31 cellular contexts compared by ENCODE assay signal in the genomic region with DNA sequence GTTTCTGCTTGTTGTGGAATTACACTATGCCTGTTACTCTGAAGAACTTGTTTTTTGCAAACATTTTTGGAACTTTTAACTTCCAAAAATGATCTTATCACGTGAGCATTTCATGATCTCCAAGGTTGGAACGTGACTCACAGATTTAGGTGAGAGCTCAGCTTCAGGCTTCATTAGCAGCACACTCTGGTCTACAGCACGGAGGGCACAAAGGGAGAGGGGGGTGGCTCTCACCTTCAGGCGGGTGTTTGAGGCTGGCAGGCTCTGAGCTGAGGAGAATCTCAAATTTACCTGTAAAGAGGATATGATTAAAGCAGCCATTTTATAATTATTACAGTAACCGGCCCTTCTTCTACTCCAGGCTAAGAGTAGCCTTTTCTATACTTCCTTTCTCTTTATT. TPM values are rescaled to one million over a fixed set of nuclear protein-coding genes. Genes with fewer than 3 reads are reported as not detected.
"Had no signal": no experiment of that assay in that cellular context is flagged by ENCODE, and none has a peak within 500 bp of the region (broad histone marks: within the 10 kb centered on the region; RNA-seq: fewer than 3 reads in every experiment).

No MANE protein-coding gene starts in this region.

- ATAC-seq: activated CD8-positive, alpha-beta T cell treated with anti-CD3 and anti-CD28 coated beads for 36 hours; activated naive CD4-positive, alpha-beta T cell treated with anti-CD3 and anti-CD28 coated beads, Interleukin-2, amount 50 U/mL, for 72 hours; activated naive CD8-positive, alpha-beta T cell treated with anti-CD3 and anti-CD28 coated beads, Interleukin-2, amount 50 U/mL, for 24 hours; activated T-cell treated with anti-CD3 and anti-CD28 coated beads, Interleukin-2, amount 50 U/mL, for 72 hours; body of pancreas; K562; Panc1; Right ventricle myocardium inferior; T-cell had no signal

- H3K27me3 ChIP-seq: ascending aorta, body of pancreas had no signal

- DNase-seq: activated CD4-positive, alpha-beta T cell treated with anti-CD3 and anti-CD28 coated beads for 4 hours; activated CD8-positive, alpha-beta memory T cell treated with anti-CD3 and anti-CD28 coated beads, Interleukin-2, amount 50 U/mL, for 4 hours; activated CD8-positive, alpha-beta T cell treated with anti-CD3 and anti-CD28 coated beads for 36 hours; activated gamma-delta T cell treated with Interleukin-2 at 50 U/mL for 16 hours; activated naive CD8-positive, alpha-beta T cell treated with anti-CD3 and anti-CD28 coated beads, Interleukin-2, amount 50 U/mL, for 24 hours; activated T-cell treated with anti-CD3 and anti-CD28 coated beads, Interleukin-2, amount 50 U/mL, for 72 hours; amniotic stem cell; body of pancreas; central memory CD4-positive, alpha-beta T cell; Karpas-422; NCI-H1417; NCI-H1694; NCI-H2029 treated with DMSO at 0.1 percent for 48 hours; NCI-H2171; NCI-H2227 treated with DMSO at 0.1 percent for 48 hours; NCI-H526 treated with DMSO at 0.1 percent for 48 hours; NCI-H82; OCI-M1; RPMI8226; T-cell; T-helper 2 cell had no signal

- H3K4me1 ChIP-seq: ascending aorta, body of pancreas had no signal

- H3K4me3 ChIP-seq: ascending aorta, body of pancreas, K562, SK-N-MC had no signal

- H3K27ac ChIP-seq: ascending aorta, body of pancreas, SK-N-MC, VCaP had no signal

- H3K36me3 ChIP-seq: ascending aorta had no signal

- H3K9me3 ChIP-seq: ascending aorta had no signal

RNA-seq across cellular contexts. Expression of gene PZP, which starts 45.3 kb away (rescaled TPM):
- total RNA-seq: activated CD8-positive, alpha-beta T cell treated with anti-CD3 and anti-CD28 coated beads for 36 hours; activated naive CD4-positive, alpha-beta T cell treated with anti-CD3 and anti-CD28 coated beads, Interleukin-2, amount 50 U/mL, for 72 hours; activated T-cell treated with anti-CD3 and anti-CD28 coated beads, Interleukin-2, amount 50 U/mL, for 72 hours; activated T-helper 2 cell treated with anti-CD3 and anti-CD28 coated beads, Interferon-gamma antibody, Interleukin-2, Interleukin-4, amounts not matched to agents 10 μg/mL and 5 μg/mL and 100 μg/mL, durations not matched to agents 14 hours and 24 hours and 36 hours; ascending aorta; body of pancreas; bronchial epithelial cell; K562; NCI-H460; T-cell had no signal
